ENCODE assay signal across 16 cellular contexts in the genomic region with DNA sequence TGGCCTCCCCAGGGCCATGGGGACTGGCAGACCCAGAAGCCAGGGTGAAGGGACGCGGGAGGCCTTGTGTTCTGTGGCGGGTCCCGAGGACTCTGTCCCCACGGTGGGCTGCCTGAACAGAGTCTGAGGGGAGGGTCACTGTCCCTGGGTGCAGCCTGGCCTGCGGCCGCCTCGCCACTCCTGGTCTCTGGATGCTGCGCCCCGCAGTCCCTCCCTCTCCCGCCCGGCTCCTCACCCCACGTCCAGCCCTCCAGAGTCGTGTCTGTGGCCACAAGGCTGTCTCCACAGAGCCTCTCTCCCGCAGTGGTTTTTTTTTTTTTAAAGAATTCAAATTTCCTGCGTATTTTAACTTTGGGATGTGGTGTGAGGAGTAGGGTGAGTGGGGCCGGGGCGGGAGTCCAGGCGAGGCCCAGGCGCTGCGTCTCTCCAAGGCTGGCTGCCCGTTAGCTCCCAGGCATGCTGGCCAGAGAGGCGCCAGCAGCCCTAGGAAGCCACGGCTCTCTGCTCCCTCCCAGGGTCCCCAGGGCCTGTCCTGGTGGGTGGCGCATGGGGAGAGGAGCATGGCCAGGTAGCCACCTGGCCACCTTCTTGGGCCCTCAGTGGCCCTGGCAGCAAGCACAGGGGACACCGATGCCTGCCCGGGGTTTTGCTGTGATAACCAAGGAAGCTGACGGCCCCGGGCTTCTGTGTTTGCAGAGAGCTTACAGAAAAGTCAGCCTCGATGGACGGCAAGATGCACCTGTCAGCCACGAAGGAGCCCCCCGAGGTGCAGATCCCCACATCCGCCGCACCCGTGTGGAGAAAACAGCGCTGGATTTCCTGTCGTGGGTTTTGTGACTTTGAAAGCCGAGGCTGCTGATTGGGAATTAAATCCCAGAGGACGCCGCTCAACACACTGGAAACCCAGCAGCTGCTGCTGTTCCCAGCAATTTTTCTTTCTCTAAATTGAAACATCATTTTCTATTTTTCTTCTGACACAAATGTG.
DNase-seq lines count a peak whose midpoint lies in the region; ATAC-seq and TF ChIP-seq lines count a peak whose summit lies in the region.
"Had no signal": no experiment of that assay in that cellular context is flagged by ENCODE, and none has a peak within 500 bp of the region (broad histone marks: within the 10 kb centered on the region; RNA-seq: fewer than 3 reads in every experiment).

No MANE protein-coding gene starts in this region.

- H3K27ac ChIP-seq in HUES6 (ENCODE audit: low read depth, low read length) (0 out of 2 replicates have a peak overlapping the region, but pooled peaks have one; percentile 18), SJCRH30 (no peak overlapping the region), skeletal muscle tissue (ENCODE audit: low read depth, low read length) (peak overlapping the region; percentile 76), spleen (peak overlapping the region in 3 of 8 donors; percentile 32 to 91 (median 56))

- peak; percentile 62 to 82 for DNase-seq in SJCRH30
- peak; percentile 63 for DNase-seq in left kidney (ENCODE audit: low read depth, low spot score)
- no peak for DNase-seq in NAMALWA (ENCODE audit: low spot score)
- DNase-seq in stimulated activated CD4-positive, alpha-beta T cell treated with anti-CD3 and anti-CD28 coated beads, Interleukin-15, amount 100 ng/mL, for 24 hours = no peak
- DNase-seq in spleen = no peak
- DNase-seq: cortex of kidney; erythroblast; NCI-H1048; NCI-H226; SK-N-SH; stimulated activated naive CD4-positive, alpha-beta T cell had no signal

- 76 to 83% (median 78%) methylated on average over 38 to 41 of the region's 41 CpGs for WGBS in spleen, 5 donors

- no peak for TF ChIP-seq CTCF in spleen (IDR thresholded peaks at IDR 0.05 in 8 of 11, conservative IDR thresholded peaks at IDR 0.05 in 3 of 11)

- TF ChIP-seq POLR2A in spleen (IDR thresholded peaks at IDR 0.05) = no peak

- no peak for ATAC-seq in GM18868 (IDR thresholded peaks at IDR 0.05; ENCODE audit: unreplicated experiment)
- ATAC-seq: GM23338, HepG2 had no signal

- no peaks in the 10 kb centered on the region for H3K9me3 ChIP-seq in HUES6 (ENCODE audit: control insufficient read depth, insufficient read depth, low read depth, low read length)
- no peaks in the 10 kb centered on the region for H3K9me3 ChIP-seq in SJCRH30 (replicated peaks)
- no peaks in the 10 kb centered on the region for H3K9me3 ChIP-seq in skeletal muscle tissue (ENCODE audit: control insufficient read depth in 3 of 3, low read length in 3 of 3)
- no peaks in the 10 kb centered on the region for H3K9me3 ChIP-seq in spleen
- H3K9me3 ChIP-seq: SK-N-SH had no signal

- H3K36me3 ChIP-seq in HUES6 (ENCODE audit: control insufficient read depth, insufficient read depth, low read length) (no peaks in the 10 kb centered on the region), SJCRH30 (no peaks in the 10 kb centered on the region), skeletal muscle tissue (ENCODE audit: control insufficient read depth in 3 of 3, insufficient read depth in 3 of 3, low read length in 3 of 3) (no peaks in the 10 kb centered on the region), spleen (no peaks in the 10 kb centered on the region)

- intact Hi-C loops in spleen (cut with DNase I; ENCODE audit: low total_unique reads) = no loop called here

- no peaks in the 10 kb centered on the region for H3K27me3 ChIP-seq in HUES6 (ENCODE audit: control insufficient read depth, insufficient read depth, low read length)
- H3K27me3 ChIP-seq in SJCRH30 = peaks cover 25% of the 10 kb centered on the region
- peaks cover 6 to 32% (median 27%) of the 10 kb centered on the region in 3 donors for H3K27me3 ChIP-seq in skeletal muscle tissue (ENCODE audit: control insufficient read depth in 3 of 3, insufficient read depth in 3 of 3, low read length in 3 of 3)
- peaks cover 0 to 67% (median 9%) of the 10 kb centered on the region in 7 donors for H3K27me3 ChIP-seq in spleen (replicated peaks in 1 of 7)

- H3K4me3 ChIP-seq in HUES6 (ENCODE audit: low read depth, low read length) (no peak overlapping the region), SJCRH30 (no peak overlapping the region; the same call in 1 of the 2 replicates), skeletal muscle tissue (ENCODE audit: low read length in 3 of 3) (no peak overlapping the region), spleen (no peak overlapping the region)
- H3K4me3 ChIP-seq: GM23338 had no signal

- peaks cover 42% of the 10 kb centered on the region for H3K4me1 ChIP-seq in HUES6 (ENCODE audit: control insufficient read depth, insufficient read depth, low read length)
- H3K4me1 ChIP-seq in SJCRH30 = peaks cover 79% of the 10 kb centered on the region
- peaks cover 52 to 65% (median 56%) of the 10 kb centered on the region in 3 donors for H3K4me1 ChIP-seq in skeletal muscle tissue (ENCODE audit: control insufficient read depth in 3 of 3, insufficient read depth in 3 of 3, low read length in 3 of 3)
- peaks cover 10 to 79% (median 41%) of the 10 kb centered on the region in 6 donors for H3K4me1 ChIP-seq in spleen

- no peak overlapping the region for H3K9ac ChIP-seq in HUES6 (ENCODE audit: low read length)
- H3K9ac ChIP-seq in skeletal muscle tissue (ENCODE audit: low read depth in 1 of 3, low read length in 3 of 3) = peak overlapping the region in 2 of 3 donors; percentile 6 to 50
- H3K9ac ChIP-seq: SK-N-SH had no signal

Comparison
In these comparisons a context has a peak if more than half of its experiments do, and no peak if none do; other contexts are left out.
1. DNase-seq: peak in SJCRH30 (2 of 2) and left kidney (single experiment); none in NAMALWA (single experiment), stimulated activated CD4-positive, alpha-beta T cell treated with anti-CD3 and anti-CD28 coated beads, Interleukin-15, amount 100 ng/mL, for 24 hours (single experiment) and spleen (single experiment).